Comparison of ENCODE assay signal across 8 cellular contexts in the genomic region with DNA sequence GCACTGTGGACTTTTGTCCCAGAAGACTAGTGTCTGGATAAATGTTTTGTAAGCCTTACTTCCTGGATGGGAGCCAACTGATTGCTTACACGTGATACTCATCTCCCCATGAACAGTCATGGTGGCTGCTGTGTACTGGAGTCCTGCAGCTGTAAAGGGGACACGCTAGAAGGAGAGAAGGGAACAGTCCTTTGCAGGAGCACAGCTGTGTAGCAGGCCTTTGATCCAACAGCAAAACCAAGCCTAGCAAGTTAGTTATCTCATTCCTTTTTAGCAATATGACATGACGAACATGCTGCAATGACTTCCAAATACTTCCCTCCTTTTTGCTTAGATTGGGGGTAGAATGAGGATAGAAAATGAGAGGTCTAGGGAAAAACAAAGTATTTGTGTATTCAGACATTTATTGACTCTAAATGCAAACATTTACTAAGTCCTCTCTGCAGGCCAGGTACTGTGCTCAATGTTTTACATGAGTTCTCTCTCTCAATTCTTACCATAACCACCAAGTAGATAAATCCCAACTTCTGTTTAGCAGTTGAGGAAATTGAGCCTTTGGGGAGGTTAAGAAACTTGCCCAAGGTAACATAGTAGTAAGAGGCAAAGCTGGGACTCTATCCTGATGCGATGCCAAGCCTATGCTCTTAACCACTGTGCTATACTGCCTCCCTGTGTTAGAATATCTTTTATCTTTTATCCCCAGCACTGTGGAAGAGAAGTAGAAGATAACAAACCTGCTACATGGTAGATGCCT. TPM values are rescaled to one million over a fixed set of nuclear protein-coding genes. Genes with fewer than 3 reads are reported as not detected.
DNase-seq lines count a peak whose midpoint lies in the region; ATAC-seq and TF ChIP-seq lines count a peak whose summit lies in the region.

No MANE protein-coding gene starts in this region.

- peaks cover 20% of the 10 kb centered on the region for H3K4me1 Mint-ChIP-seq in progenitor cell of endocrine pancreas (ENCODE audit: low read depth)

- peaks cover 4% of the 10 kb centered on the region for H3K27me3 Mint-ChIP-seq in progenitor cell of endocrine pancreas

- H3K36me3 Mint-ChIP-seq in progenitor cell of endocrine pancreas (ENCODE audit: insufficient read depth): no peaks in the 10 kb centered on the region

- no peak overlapping the region for H3K4me3 Mint-ChIP-seq in progenitor cell of endocrine pancreas (ENCODE audit: low read depth)

- H3K27ac Mint-ChIP-seq in progenitor cell of endocrine pancreas: peak overlapping the region; percentile 76

- no peak for DNase-seq in activated CD4-positive, CD25-positive, alpha-beta regulatory T cell (lab: John Stamatoyannopoulos, UW)
- DNase-seq in SK-MEL-5 (ENCODE audit: low read depth, low spot score) (peak; percentile 81), fibroblast of peridontal ligament (ENCODE audit: extremely low read depth) (peak; percentile 80), progenitor cell of endocrine pancreas (ENCODE audit: low spot score, unreplicated experiment) (no peak)
- DNase-seq in activated CD4-positive, alpha-beta T cell treated with anti-CD3 and anti-CD28 coated beads, Interleukin-2, amount 50 U/mL, for 1 hour: no peak

- in situ Hi-C loops in SK-MEL-5 (cut with HindIII; ENCODE audit: low pct_unique_long_range_greater_than_20kb, low sequenced_read_pairs): no loop called here

- TF ChIP-seq CTCF in LNCAP (IDR thresholded peaks at IDR 0.05) (peak; percentile 53; the same call in 1 of the 2 replicates), progenitor cell of endocrine pancreas (IDR thresholded peaks at IDR 0.05; ENCODE audit: unreplicated experiment) (no peak)

- H3K9me3 Mint-ChIP-seq in progenitor cell of endocrine pancreas (ENCODE audit: low read depth): no peaks in the 10 kb centered on the region

- ATAC-seq in activated CD4-positive, CD25-positive, alpha-beta regulatory T cell treated with anti-CD3 and anti-CD28 coated beads, Interleukin-2, amount 50 U/mL, for 24 hours: peak; percentile 32 to 64
- ATAC-seq in HG03139 (IDR thresholded peaks at IDR 0.05; ENCODE audit: unreplicated experiment): no peak

RNA-seq across cellular contexts. Expression of gene CD28, which starts 55.4 kb away (rescaled TPM):
- not detected in 2 replicates for total RNA-seq in SK-MEL-5 (2014; rRNA removed; shearing (Covaris generic))
- 0.05 TPM in 1 of 2 replicates, not detected in the other for polyA plus RNA-seq in SK-MEL-5 (2015; cell fraction: cytosol; rRNA removed)
- polyA plus RNA-seq in SK-MEL-5 (2015; cell fraction: nucleus; rRNA removed): not detected in 2 replicates
- not detected in 2 replicates for total RNA-seq in progenitor cell of endocrine pancreas

Comparison
In these comparisons a context has a peak if more than half of its experiments do, and no peak if none do; other contexts are left out.
1. DNase-seq: peak in SK-MEL-5 (single experiment) and fibroblast of peridontal ligament (single experiment); none in activated CD4-positive, CD25-positive, alpha-beta regulatory T cell (0 of 4), progenitor cell of endocrine pancreas (single experiment) and activated CD4-positive, alpha-beta T cell treated with anti-CD3 and anti-CD28 coated beads, Interleukin-2, amount 50 U/mL, for 1 hour (single experiment).